Comparison of ENCODE assay signal across 6 cellular contexts in genomic region chr1:145119842-145120241, GRCh38. TPM values are rescaled to one million over a fixed set of nuclear protein-coding genes. Genes with fewer than 3 reads are reported as not detected.
"Had no signal": no experiment of that assay in that cellular context is flagged by ENCODE, and none has a peak within 500 bp of the region (broad histone marks: within the 10 kb centered on the region; RNA-seq: fewer than 3 reads in every experiment).

No MANE protein-coding gene starts in this region.

RNA-seq across cellular contexts. Expression of gene FAM72D, which starts 24.1 kb away (rescaled TPM):
- total RNA-seq: kidney, left lobe of liver, left ventricle myocardium superior, mesenteric fat pad, mononuclear cell, myocyte had no signal
